8 cellular contexts compared by ENCODE assay signal in the genomic region with DNA sequence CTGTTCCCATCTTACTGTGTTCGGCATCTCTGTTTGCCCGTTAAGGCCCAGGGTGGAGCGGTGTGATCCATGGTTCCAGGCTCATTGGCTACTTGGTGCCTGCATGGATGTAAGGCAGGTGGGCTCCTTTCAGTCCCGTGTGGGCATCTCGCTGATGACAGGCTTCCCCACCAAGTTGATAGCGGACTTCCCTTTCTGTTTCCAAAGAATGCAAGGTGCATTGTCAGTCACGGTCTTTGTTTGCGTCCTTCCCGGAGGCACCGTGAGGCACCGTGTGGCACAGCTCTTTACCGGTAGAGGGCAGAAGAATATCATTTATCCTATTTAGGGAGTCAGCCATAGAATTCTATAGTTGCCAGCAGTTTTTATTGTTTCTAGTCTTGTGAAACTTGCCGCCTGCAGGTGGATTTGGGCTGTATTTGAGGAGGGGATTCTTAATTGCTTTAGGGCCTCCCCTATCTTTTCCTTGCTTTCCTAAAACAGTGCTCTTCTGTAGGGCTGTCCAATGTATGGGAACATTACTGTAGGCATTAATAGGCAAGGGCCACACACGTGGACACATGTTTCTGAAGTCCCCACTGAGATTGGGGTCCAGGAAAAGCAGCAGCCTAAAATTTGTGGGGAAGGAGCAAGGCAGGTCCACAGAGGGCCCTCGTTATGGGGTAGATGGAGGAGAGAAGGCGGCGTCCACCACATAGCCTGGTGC.
DNase-seq lines count a peak whose midpoint lies in the region; ATAC-seq and TF ChIP-seq lines count a peak whose summit lies in the region.

No MANE protein-coding gene starts in this region.

- no peaks in the 10 kb centered on the region for H3K79me2 ChIP-seq in HCT116 (ENCODE audit: insufficient read depth, low read length)

- H3K27me3 ChIP-seq in HCT116 (ENCODE audit: insufficient read depth, low read length) (no peaks in the 10 kb centered on the region), WERI-Rb-1 (ENCODE audit: insufficient read depth, low read depth, severe bottlenecking) (peaks cover 3% of the 10 kb centered on the region), liver (ENCODE audit: control insufficient read depth in 4 of 4, insufficient read depth in 4 of 4, low read length in 3 of 4) (peaks cover 0 to 3% (median 0%) of the 10 kb centered on the region in 4 donors)

- peaks cover 23% of the 10 kb centered on the region for H3K27me3 Mint-ChIP-seq in chondrocyte (ENCODE audit: low read depth)
- peaks cover 18 to 19% of the 10 kb centered on the region in 2 donors for H3K27me3 Mint-ChIP-seq in stimulated activated naive B cell treated with anti-CD40 and anti-IgM and Interleukin-4, amounts not matched to agents 10 μg/mL and 1 μg/mL and 100 μg/mL, for 72 hours

- intact Hi-C loops in HCT116 (cut with micrococcal nuclease) = loop anchor here (1.0 to 5.0 kb wide), 6 partner anchors 110 to 617 kb away; no protein-coding TSS in a partner anchor

- no peak for TF ChIP-seq POLR2A in HCT116 (IDR thresholded peaks at IDR 0.05; ENCODE audit: borderline replicate concordance, extremely low read depth, insufficient read depth, insufficient read length)

- no TSS peak for BruUV-seq in HCT116 (replicated peaks; lab: Mats Ljungman, UMichigan)

- H3K27ac ChIP-seq in HCT116 (ENCODE audit: low read depth, low read length) (no peak overlapping the region), WERI-Rb-1 (no peak overlapping the region), liver (ENCODE audit: low read depth in 1 of 2, low read length in 2 of 2) (no peak overlapping the region)

- no peak overlapping the region for H2AFZ ChIP-seq in HCT116 (ENCODE audit: low read depth, low read length, poor library complexity, severe bottlenecking)

- TF ChIP-seq CTCF in HCT116 (IDR thresholded peaks at IDR 0.05 in 2 of 3, conservative IDR thresholded peaks at IDR 0.05 in 1 of 3; ENCODE audit: borderline replicate concordance in 1 of 3, insufficient read depth in 1 of 3, low read depth in 2 of 3, low read length in 2 of 3) (peak; percentile 71 to 82 (median 74); a peak in 5 of 6 replicates), WERI-Rb-1 (IDR thresholded peaks at IDR 0.05; ENCODE audit: low read depth, low read length) (peak; percentile 75), chondrocyte (IDR thresholded peaks at IDR 0.05) (peak; percentile 90), liver (IDR thresholded peaks at IDR 0.05; ENCODE audit: low read depth, low read length, missing input control) (peak; percentile 95)

- POLR2A ChIA-PET in HCT116 (lab: Charles Lee) = no interaction called here

- H3K4me2 ChIP-seq in HCT116 (ENCODE audit: low read length) = no peak overlapping the region

- H3K9me3 ChIP-seq in HCT116 (ENCODE audit: control insufficient read depth in 1 of 2, insufficient read depth in 1 of 2, low read depth in 1 of 2, low read length in 2 of 2) (no peaks in the 10 kb centered on the region), WERI-Rb-1 (ENCODE audit: severe bottlenecking) (peaks cover 3% of the 10 kb centered on the region), liver (ENCODE audit: control insufficient read depth in 4 of 4, low read length in 3 of 4) (no peaks in the 10 kb centered on the region)

- ATAC-seq in HCT116 = peak; percentile 94
- ATAC-seq in stimulated activated naive B cell treated with anti-CD40 and anti-IgM and Interleukin-4, amounts not matched to agents 10 μg/mL and 1 μg/mL and 100 μg/mL, for 72 hours (replicated peaks) = peak; percentile 85 to 87

- H4K20me1 ChIP-seq in HCT116 (ENCODE audit: insufficient read depth) = no peaks in the 10 kb centered on the region

- no peak overlapping the region for H3K9ac ChIP-seq in HCT116 (ENCODE audit: low read length)
- H3K9ac ChIP-seq in liver (ENCODE audit: low read depth in 1 of 2, low read length in 2 of 2) = no peak overlapping the region

- H3K9me3 Mint-ChIP-seq in chondrocyte (ENCODE audit: low read depth) = no peaks in the 10 kb centered on the region
- H3K9me3 Mint-ChIP-seq in stimulated activated naive B cell treated with anti-CD40 and anti-IgM and Interleukin-4, amounts not matched to agents 10 μg/mL and 1 μg/mL and 100 μg/mL, for 72 hours = peaks cover 0 to 2% of the 10 kb centered on the region in 2 donors

- H3K36me3 ChIP-seq in HCT116 (ENCODE audit: control insufficient read depth in 1 of 2, insufficient read depth in 2 of 2, low read length in 2 of 2) (no peaks in the 10 kb centered on the region), WERI-Rb-1 (no peaks in the 10 kb centered on the region), liver (ENCODE audit: control insufficient read depth in 4 of 4, insufficient read depth in 3 of 4, low read depth in 1 of 4, low read length in 3 of 4) (peaks cover 0 to 2% (median 0%) of the 10 kb centered on the region in 4 donors)

- TF ChIP-seq RAD21 in HCT116 (IDR thresholded peaks at IDR 0.05; ENCODE audit: low read depth) (peak; percentile 85), liver (IDR thresholded peaks at IDR 0.05) (peak; percentile 95 to 98)

- no peaks in the 10 kb centered on the region for H3K36me3 Mint-ChIP-seq in chondrocyte (ENCODE audit: low read depth)
- H3K36me3 Mint-ChIP-seq in stimulated activated naive B cell treated with anti-CD40 and anti-IgM and Interleukin-4, amounts not matched to agents 10 μg/mL and 1 μg/mL and 100 μg/mL, for 72 hours = no peaks in the 10 kb centered on the region

- H3K9me2 ChIP-seq in HCT116 (ENCODE audit: insufficient read depth) = no peaks in the 10 kb centered on the region

- H3K4me1 Mint-ChIP-seq in chondrocyte (ENCODE audit: low read depth) = peaks cover 6% of the 10 kb centered on the region
- H3K4me1 Mint-ChIP-seq in stimulated activated naive B cell treated with anti-CD40 and anti-IgM and Interleukin-4, amounts not matched to agents 10 μg/mL and 1 μg/mL and 100 μg/mL, for 72 hours = peaks cover 15 to 20% of the 10 kb centered on the region in 2 donors

- RAD21 ChIA-PET in HCT116 (lab: Charles Lee; ENCODE audit: low non-redundant PET in 1 of 2, low total read pairs in 2 of 2, uncharacterized antibody in 2 of 2, unreplicated experiment in 2 of 2) = no interaction called here

- 40% methylated on average over 17 of the region's 17 CpGs for WGBS in liver

- no peak overlapping the region for H3K27ac Mint-ChIP-seq in chondrocyte (ENCODE audit: unreplicated experiment)
- no peak overlapping the region for H3K27ac Mint-ChIP-seq in stimulated activated naive B cell treated with anti-CD40 and anti-IgM and Interleukin-4, amounts not matched to agents 10 μg/mL and 1 μg/mL and 100 μg/mL, for 72 hours

- H3K4me3 ChIP-seq in HCT116 (replicated peaks in 1 of 2; ENCODE audit: low read depth in 1 of 2, low read length in 2 of 2) (no peak overlapping the region), WERI-Rb-1 (ENCODE audit: low read depth, low read length) (no peak overlapping the region), liver (ENCODE audit: low read depth in 1 of 3, low read length in 3 of 3) (no peak overlapping the region)

- H3K4me1 ChIP-seq in HCT116 (ENCODE audit: control insufficient read depth in 1 of 2, insufficient read depth in 2 of 2, low read length in 2 of 2) (no peaks in the 10 kb centered on the region), liver (ENCODE audit: control insufficient read depth in 4 of 4, insufficient read depth in 4 of 4, low read length in 3 of 4) (peaks cover 0 to 7% (median 3%) of the 10 kb centered on the region in 4 donors)

- CTCF ChIA-PET in HCT116 (lab: Charles Lee) = interaction anchor here (0.6 to 2.0 kb wide), 8 partner anchors 131 to 618 kb away, joined by 3 to 12 read pairs (median 4); no protein-coding TSS in a partner anchor

- no peak overlapping the region for H3K4me3 Mint-ChIP-seq in chondrocyte (ENCODE audit: unreplicated experiment)
- H3K4me3 Mint-ChIP-seq in stimulated activated naive B cell treated with anti-CD40 and anti-IgM and Interleukin-4, amounts not matched to agents 10 μg/mL and 1 μg/mL and 100 μg/mL, for 72 hours = no peak overlapping the region

- peak; percentile 44 to 83 (median 69) for DNase-seq in NCI-H1417 (lab: John Stamatoyannopoulos, UW)
- no peak for DNase-seq in NCI-H1417 treated with DMSO at 0.1 percent for 48 hours (lab: John Stamatoyannopoulos, UW)
- peak; percentile 16 for DNase-seq in HCT116 (ENCODE audit: low read depth, low spot score)
- DNase-seq in MV-4-11 (lab: John Stamatoyannopoulos, UW) = peak; percentile 54
- peak; percentile 44 for DNase-seq in WERI-Rb-1
- DNase-seq in chondrocyte (ENCODE audit: low spot score) = no peak
- peak; percentile 25 for DNase-seq in stimulated activated naive B cell treated with anti-CD40 and anti-IgM and Interleukin-4, amounts not matched to agents 10 μg/mL and 1 μg/mL and 100 μg/mL, for 72 hours

TF ChIP-seq in HCT116, 20 proteins besides CTCF, POLR2A, EP300 and RAD21:
- TF ChIP-seq YY1 (IDR thresholded peaks at IDR 0.05; ENCODE audit: extremely low read depth, insufficient replicate concordance, low read depth, low read length) (no peak), POLR2AphosphoS5 (IDR thresholded peaks at IDR 0.05; ENCODE audit: low read depth, low read length) (no peak)

TF ChIP-seq in liver, 16 proteins besides CTCF, POLR2A, EP300 and RAD21 (continues in another document):
- TF ChIP-seq SP1 (IDR thresholded peaks at IDR 0.05) (no peak), FOXA2 (IDR thresholded peaks at IDR 0.05) (no peak), HNF4G (IDR thresholded peaks at IDR 0.05) (no peak), HNF4A (conservative IDR thresholded peaks at IDR 0.05) (no peak), YY1 (IDR thresholded peaks at IDR 0.05) (no peak), RXRA (IDR thresholded peaks at IDR 0.05) (no peak)

Comparison
In these comparisons a context has a peak if more than half of its experiments do, and no peak if none do; other contexts are left out.
1. DNase-seq: peak in NCI-H1417 (3 of 3), HCT116 (single experiment), MV-4-11 (single experiment), WERI-Rb-1 (single experiment) and stimulated activated naive B cell treated with anti-CD40 and anti-IgM and Interleukin-4, amounts not matched to agents 10 μg/mL and 1 μg/mL and 100 μg/mL, for 72 hours (single experiment); none in NCI-H1417 treated with DMSO at 0.1 percent for 48 hours (single experiment) and chondrocyte (single experiment).
2. Peak in every context shown above with its lines, with median percentiles within 50 percentile points of each other: CTCF ChIP-seq.